19 cellular contexts compared by ENCODE assay signal in genomic region chr19:55348317-55349034, GRCh38. TPM values are rescaled to one million over a fixed set of nuclear protein-coding genes. Genes with fewer than 3 reads are reported as not detected.
DNase-seq lines count a peak whose midpoint lies in the region; ATAC-seq and TF ChIP-seq lines count a peak whose summit lies in the region.
"Had no signal": no experiment of that assay in that cellular context is flagged by ENCODE, and none has a peak within 500 bp of the region (broad histone marks: within the 10 kb centered on the region; RNA-seq: fewer than 3 reads in every experiment).

No MANE protein-coding gene starts in this region.

- H2BK5ac ChIP-seq in mesendoderm (ENCODE audit: low read length) = peak overlapping the region; percentile 50

- H3K4me3 Mint-ChIP-seq in endodermal cell = no peak overlapping the region
- H3K4me3 Mint-ChIP-seq: activated naive CD8-positive, alpha-beta T cell treated with anti-CD3 and anti-CD28 coated beads, Interleukin-2, amount 10 ng/mL, durations not matched to agents 7 days and 5 days; activated T-helper 1 cell treated with anti-CD3 and anti-CD28 coated beads, Interleukin-12 subunit alpha, Interleukin-12 subunit beta, Interleukin-2, Interleukin-4 antibody, amounts not matched to agents 30 ng/mL and 10 ng/mL and 1 ng/mL, durations not matched to agents 14 hours and 24 hours and 36 hours; stimulated activated naive B cell treated with anti-CD40 and anti-IgM and Interleukin-4, amounts not matched to agents 10 μg/mL and 1 μg/mL and 100 μg/mL, for 72 hours had no signal

- peak overlapping the region; percentile 37 for H3K27ac ChIP-seq in HUES6 (ENCODE audit: low read depth, low read length)
- peak overlapping the region; percentile 29 for H3K27ac ChIP-seq in endodermal cell (ENCODE audit: low read depth, low read length)
- H3K27ac ChIP-seq in mesendoderm (ENCODE audit: low read depth, low read length) = no peak overlapping the region
- H3K27ac ChIP-seq: brain microvascular endothelial cell, coronary artery, GM23248 had no signal

- ATAC-seq in HG03135 (IDR thresholded peaks at IDR 0.05; ENCODE audit: unreplicated experiment) = no peak
- ATAC-seq: right cardiac atrium; stimulated activated naive B cell treated with anti-CD40 and anti-IgM and Interleukin-4, amounts not matched to agents 10 μg/mL and 1 μg/mL and 100 μg/mL, for 72 hours had no signal

- TF ChIP-seq CTCF in endodermal cell (conservative IDR thresholded peaks at IDR 0.05) = no peak

- H3K36me3 Mint-ChIP-seq in endodermal cell (ENCODE audit: low read depth) = peaks cover 28% of the 10 kb centered on the region

- H3K4ac ChIP-seq in mesendoderm (ENCODE audit: low read depth, low read length) = no peak overlapping the region

- H3K36me3 ChIP-seq in HUES6 (ENCODE audit: control insufficient read depth, insufficient read depth, low read length) (peaks cover 32% of the 10 kb centered on the region), endodermal cell (ENCODE audit: control insufficient read depth, insufficient read depth, low read length) (peaks cover 29% of the 10 kb centered on the region), mesendoderm (ENCODE audit: control insufficient read depth, insufficient read depth, low read length) (no peaks in the 10 kb centered on the region)
- H3K36me3 ChIP-seq: brain microvascular endothelial cell had no signal

- H4K5ac ChIP-seq in mesendoderm (ENCODE audit: low read length) = no peak overlapping the region

- no peak overlapping the region for H2BK15ac ChIP-seq in mesendoderm (replicated peaks; ENCODE audit: low read depth)

- no peaks in the 10 kb centered on the region for H3K79me2 ChIP-seq in mesendoderm (ENCODE audit: control insufficient read depth, insufficient read depth, low read length)

- H3K27ac Mint-ChIP-seq in endodermal cell = peak overlapping the region; percentile 48
- H3K27ac Mint-ChIP-seq: activated naive CD8-positive, alpha-beta T cell treated with anti-CD3 and anti-CD28 coated beads, Interleukin-2, amount 10 ng/mL, durations not matched to agents 7 days and 5 days; activated T-helper 1 cell treated with anti-CD3 and anti-CD28 coated beads, Interleukin-12 subunit alpha, Interleukin-12 subunit beta, Interleukin-2, Interleukin-4 antibody, amounts not matched to agents 30 ng/mL and 10 ng/mL and 1 ng/mL, durations not matched to agents 14 hours and 24 hours and 36 hours; stimulated activated naive B cell treated with anti-CD40 and anti-IgM and Interleukin-4, amounts not matched to agents 10 μg/mL and 1 μg/mL and 100 μg/mL, for 72 hours had no signal

- no peak overlapping the region for H2BK120ac ChIP-seq in mesendoderm (ENCODE audit: low read depth, low read length)

- peak overlapping the region; percentile 83 for H3K56ac ChIP-seq in mesendoderm (ENCODE audit: low read length)

- H3K27me3 Mint-ChIP-seq in endodermal cell (ENCODE audit: insufficient read depth) = peaks cover 32% of the 10 kb centered on the region

- H3K9me3 ChIP-seq in HUES6 (ENCODE audit: control insufficient read depth, insufficient read depth, low read depth, low read length) = no peaks in the 10 kb centered on the region
- H3K9me3 ChIP-seq in endodermal cell (ENCODE audit: control insufficient read depth, low read length) = no peaks in the 10 kb centered on the region
- H3K9me3 ChIP-seq: SK-N-SH had no signal

- 59 to 63% methylated on average over 15 to 22 of the region's 22 CpGs for WGBS in endodermal cell (ENCODE audit: insufficient coverage in 1 of 2, insufficient read length in 1 of 2), 2 experiments
- WGBS in mesendoderm (ENCODE audit: extremely low coverage, insufficient coverage, low lambda C conversion rate) = no CpG with 5 or more reads among the region's 22 CpGs

- H3K4me1 Mint-ChIP-seq in endodermal cell = peaks cover 10% of the 10 kb centered on the region

- peaks cover 31% of the 10 kb centered on the region for H3K27me3 ChIP-seq in HUES6 (ENCODE audit: control insufficient read depth, insufficient read depth, low read length)
- peaks cover 25% of the 10 kb centered on the region for H3K27me3 ChIP-seq in endodermal cell (ENCODE audit: control insufficient read depth, insufficient read depth, low read length, poor library complexity, severe bottlenecking)
- peaks cover 12% of the 10 kb centered on the region for H3K27me3 ChIP-seq in mesendoderm (ENCODE audit: insufficient read depth, low read length, poor library complexity)

- DNase-seq in DMS79 treated with DMSO at 0.1 percent for 48 hours (lab: John Stamatoyannopoulos, UW) = peak; percentile 82
- peak; percentile 81 for DNase-seq in endodermal cell
- DNase-seq in mesendoderm = peak; percentile 83
- DNase-seq in stimulated activated CD4-positive, alpha-beta T cell treated with anti-CD3 and anti-CD28 coated beads, Interleukin-15, amount 100 ng/mL, for 24 hours = no peak
- DNase-seq in NCI-H345 treated with DMSO at 0.1 percent for 48 hours (lab: John Stamatoyannopoulos, UW; ENCODE audit: unreplicated experiment) = no peak
- DNase-seq in NCI-H510A (lab: John Stamatoyannopoulos, UW) = no peak
- DNase-seq: activated naive CD8-positive, alpha-beta T cell treated with anti-CD3 and anti-CD28 coated beads, Interleukin-2, amount 10 ng/mL, durations not matched to agents 7 days and 5 days; brain microvascular endothelial cell; GM23248; hippocampal formation; SK-N-SH; stimulated activated naive B cell treated with anti-CD40 and anti-IgM and Interleukin-4, amounts not matched to agents 10 μg/mL and 1 μg/mL and 100 μg/mL, for 72 hours had no signal

- H3K4me1 ChIP-seq in HUES6 (ENCODE audit: control insufficient read depth, insufficient read depth, low read length) (peaks cover 51% of the 10 kb centered on the region), endodermal cell (ENCODE audit: control insufficient read depth, insufficient read depth, low read length) (peaks cover 9% of the 10 kb centered on the region), mesendoderm (ENCODE audit: control insufficient read depth, low read depth, low read length) (peaks cover 12% of the 10 kb centered on the region)

- no peak overlapping the region for H4K8ac ChIP-seq in mesendoderm (ENCODE audit: low read depth, low read length)

- no peak overlapping the region for H3K23ac ChIP-seq in mesendoderm (ENCODE audit: low read length)

- H3K4me3 ChIP-seq in HUES6 (ENCODE audit: low read depth, low read length) = peak overlapping the region; percentile 19
- no peak overlapping the region for H3K4me3 ChIP-seq in endodermal cell (ENCODE audit: low read length)
- no peak overlapping the region for H3K4me3 ChIP-seq in mesendoderm (ENCODE audit: low read length)
- H3K4me3 ChIP-seq: coronary artery, GM23248 had no signal

- peak overlapping the region; percentile 7 for H3K9ac ChIP-seq in HUES6 (ENCODE audit: low read length)
- no peak overlapping the region for H3K9ac ChIP-seq in endodermal cell (ENCODE audit: extremely low read depth, low read length, poor library complexity, severe bottlenecking)
- H3K9ac ChIP-seq in mesendoderm (ENCODE audit: low read length) = peak overlapping the region; percentile 44
- H3K9ac ChIP-seq: GM23248, SK-N-SH had no signal

- H2AK5ac ChIP-seq in mesendoderm (ENCODE audit: low read length) = no peak overlapping the region

- H3K79me1 ChIP-seq in mesendoderm (ENCODE audit: low read length) = no peaks in the 10 kb centered on the region

- H3K18ac ChIP-seq in mesendoderm (ENCODE audit: low read length) = no peak overlapping the region

- H3K4me2 ChIP-seq in mesendoderm (ENCODE audit: low read length) = peak overlapping the region; percentile 22
- H3K4me2 ChIP-seq: SK-N-SH had no signal

- no peaks in the 10 kb centered on the region for H3K9me3 Mint-ChIP-seq in endodermal cell
- H3K9me3 Mint-ChIP-seq: activated naive CD8-positive, alpha-beta T cell treated with anti-CD3 and anti-CD28 coated beads, Interleukin-2, amount 10 ng/mL, durations not matched to agents 7 days and 5 days; activated T-helper 1 cell treated with anti-CD3 and anti-CD28 coated beads, Interleukin-12 subunit alpha, Interleukin-12 subunit beta, Interleukin-2, Interleukin-4 antibody, amounts not matched to agents 30 ng/mL and 10 ng/mL and 1 ng/mL, durations not matched to agents 14 hours and 24 hours and 36 hours; stimulated activated naive B cell treated with anti-CD40 and anti-IgM and Interleukin-4, amounts not matched to agents 10 μg/mL and 1 μg/mL and 100 μg/mL, for 72 hours had no signal

RNA-seq across cellular contexts. Expression of gene COX6B2, which starts 6.0 kb away (rescaled TPM):
- under 1 TPM; 0.75 to 0.84 TPM for total RNA-seq in endodermal cell
- 2.0 TPM for polyA plus RNA-seq in endodermal cell (2013, experiment 1 of 2)
- 0.41 TPM for polyA plus RNA-seq in endodermal cell (2013, experiment 2 of 2)
- polyA plus RNA-seq in mesendoderm (2013, experiment 1 of 2) = 0.10 TPM
- 0.10 TPM for polyA plus RNA-seq in mesendoderm (2013, experiment 2 of 2)
- total RNA-seq: endothelial cell of umbilical vein, GM23248, right cardiac atrium had no signal
- polyA plus RNA-seq: endothelial cell of umbilical vein, GM23248, right cardiac atrium had no signal

RNA-seq across cellular contexts. Expression of gene KMT5C, which starts 8.8 kb away (rescaled TPM):
- 10 to 100 TPM; 73.1 to 80.6 TPM for total RNA-seq in endodermal cell
- polyA plus RNA-seq in endodermal cell (2013, experiment 1 of 2) = 40.1 TPM
- 36.0 TPM for polyA plus RNA-seq in endodermal cell (2013, experiment 2 of 2)
- polyA plus RNA-seq in mesendoderm (2013, experiment 1 of 2) = 9.3 TPM
- polyA plus RNA-seq in mesendoderm (2013, experiment 2 of 2) = 8.7 TPM

RNA-seq across cellular contexts. Expression of gene GARIN5B, which starts 14.6 kb away (rescaled TPM):
- total RNA-seq in endodermal cell = under 1 TPM; 0.09 to 0.11 TPM
- 0.18 TPM for polyA plus RNA-seq in endodermal cell (2013, experiment 1 of 2)
- 0.33 TPM for polyA plus RNA-seq in endodermal cell (2013, experiment 2 of 2)
- polyA plus RNA-seq in mesendoderm (2013, experiment 1 of 2) = not detected
- 0.01 TPM for polyA plus RNA-seq in mesendoderm (2013, experiment 2 of 2)
- total RNA-seq: activated naive CD8-positive, alpha-beta T cell treated with anti-CD3 and anti-CD28 coated beads, Interleukin-2, amount 10 ng/mL, durations not matched to agents 7 days and 5 days; endothelial cell of umbilical vein; fibroblast of villous mesenchyme; GM23248; right cardiac atrium had no signal
- polyA plus RNA-seq: endothelial cell of umbilical vein, GM23248, right cardiac atrium, SK-N-SH had no signal

RNA-seq across cellular contexts. Expression of gene IL11, which starts 21.8 kb away (rescaled TPM):
- total RNA-seq in endodermal cell = 1 to 10 TPM in 1 of 2 donors, under 1 TPM in 1; 0.91 to 1.7 TPM
- polyA plus RNA-seq in endodermal cell (2013, experiment 1 of 2) = 6.0 TPM
- polyA plus RNA-seq in endodermal cell (2013, experiment 2 of 2) = 5.8 TPM
- 0.84 TPM for polyA plus RNA-seq in mesendoderm (2013, experiment 1 of 2)
- 0.41 TPM for polyA plus RNA-seq in mesendoderm (2013, experiment 2 of 2)
- total RNA-seq: activated T-helper 1 cell treated with anti-CD3 and anti-CD28 coated beads, Interleukin-12 subunit alpha, Interleukin-12 subunit beta, Interleukin-2, Interleukin-4 antibody, amounts not matched to agents 30 ng/mL and 10 ng/mL and 1 ng/mL, durations not matched to agents 14 hours and 24 hours and 36 hours; endothelial cell of umbilical vein; right cardiac atrium had no signal
- polyA plus RNA-seq: endothelial cell of umbilical vein, right cardiac atrium had no signal

RNA-seq across cellular contexts. Expression of gene TMEM150B, which starts 23.3 kb away (rescaled TPM):
- under 1 TPM; 0.73 to 0.95 TPM for total RNA-seq in endodermal cell
- not detected for polyA plus RNA-seq in endodermal cell (2013, experiment 1 of 2)
- polyA plus RNA-seq in endodermal cell (2013, experiment 2 of 2) = not detected
- polyA plus RNA-seq in mesendoderm (2013, experiment 1 of 2) = not detected
- 0.08 TPM for polyA plus RNA-seq in mesendoderm (2013, experiment 2 of 2)
- total RNA-seq: activated T-helper 1 cell treated with anti-CD3 and anti-CD28 coated beads, Interleukin-12 subunit alpha, Interleukin-12 subunit beta, Interleukin-2, Interleukin-4 antibody, amounts not matched to agents 30 ng/mL and 10 ng/mL and 1 ng/mL, durations not matched to agents 14 hours and 24 hours and 36 hours; endothelial cell of umbilical vein; fibroblast of villous mesenchyme; GM23248 had no signal
- polyA plus RNA-seq: endothelial cell of umbilical vein, GM23248, SK-N-SH had no signal

Comparison
In these comparisons a context has a peak if more than half of its experiments do, and no peak if none do; other contexts are left out.
1. DNase-seq: peak in DMS79 treated with DMSO at 0.1 percent for 48 hours (single experiment), endodermal cell (single experiment) and mesendoderm (single experiment); none in stimulated activated CD4-positive, alpha-beta T cell treated with anti-CD3 and anti-CD28 coated beads, Interleukin-15, amount 100 ng/mL, for 24 hours (single experiment), NCI-H345 treated with DMSO at 0.1 percent for 48 hours (single experiment) and NCI-H510A (single experiment).